In the genomic region with DNA sequence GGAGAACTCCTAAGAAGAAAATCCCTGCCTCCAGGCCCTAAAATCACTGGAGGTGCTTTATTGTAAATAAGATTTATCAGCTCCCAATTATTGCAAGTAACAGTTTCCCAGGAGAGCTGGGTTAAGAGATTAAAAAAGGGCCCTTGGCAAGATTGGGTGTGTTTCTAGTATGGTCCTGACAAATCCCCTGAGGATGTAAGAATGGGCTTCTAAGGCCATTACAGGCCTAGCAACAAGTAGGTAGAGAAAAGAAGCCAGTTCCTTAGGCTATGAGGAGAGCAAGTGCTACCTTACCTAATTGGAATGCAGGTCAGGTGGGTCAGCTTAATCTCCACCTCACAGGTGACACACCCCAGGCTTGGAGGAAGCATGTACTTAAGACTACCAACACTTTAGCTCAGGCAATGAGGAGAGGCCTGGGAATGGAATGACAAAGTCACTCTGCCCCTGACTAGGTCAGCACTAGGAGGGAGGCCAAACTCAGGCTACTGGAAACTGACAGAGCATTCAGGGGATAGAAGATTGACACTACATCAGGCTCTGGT, we compare ENCODE assay signal across 20 cellular contexts. TPM values are rescaled to one million over a fixed set of nuclear protein-coding genes. Genes with fewer than 3 reads are reported as not detected.
DNase-seq lines count a peak whose midpoint lies in the region; ATAC-seq, FAIRE-seq and TF ChIP-seq lines count a peak whose summit lies in the region.
"Had no signal": no experiment of that assay in that cellular context is flagged by ENCODE, and none has a peak within 500 bp of the region (broad histone marks: within the 10 kb centered on the region; RNA-seq: fewer than 3 reads in every experiment).

No MANE protein-coding gene starts in this region.

- H3K36me3 ChIP-seq in breast epithelium (no peaks in the 10 kb centered on the region), GM12878 (ENCODE audit: control insufficient read depth in 2 of 2, insufficient read depth in 2 of 2, low read length in 1 of 2) (no peaks in the 10 kb centered on the region), upper lobe of right lung (no peaks in the 10 kb centered on the region)
- H3K36me3 ChIP-seq: brain microvascular endothelial cell, heart right ventricle, SJSA1, tibial artery had no signal

- peaks cover 14% of the 10 kb centered on the region for H3K4me1 Mint-ChIP-seq in MCF 10A (ENCODE audit: insufficient read depth, unreplicated experiment)
- H3K4me1 Mint-ChIP-seq in stimulated activated naive CD8-positive, alpha-beta T cell treated with anti-CD3 and anti-CD28 coated beads, Interleukin-15, amount 100 ng/mL, for 72 hours = no peaks in the 10 kb centered on the region
- H3K4me1 Mint-ChIP-seq in activated T-helper 2 cell treated with anti-CD3 and anti-CD28 coated beads, Interferon-gamma antibody, Interleukin-2, Interleukin-4, amounts not matched to agents 10 μg/mL and 5 μg/mL and 100 μg/mL, durations not matched to agents 14 hours and 24 hours and 36 hours (ENCODE audit: low read depth) = peaks cover 5% of the 10 kb centered on the region
- H3K4me1 Mint-ChIP-seq: activated naive CD4-positive, alpha-beta T cell treated with anti-CD3 and anti-CD28 coated beads, Interleukin-2, amount 50 U/mL, for 24 hours had no signal

- no peak overlapping the region for H2AFZ ChIP-seq in GM12878 (ENCODE audit: control insufficient read depth, low read depth, low read length)
- H2AFZ ChIP-seq: parathyroid adenoma had no signal

- H3K9me3 ChIP-seq in breast epithelium = no peaks in the 10 kb centered on the region
- no peaks in the 10 kb centered on the region for H3K9me3 ChIP-seq in GM12878 (replicated peaks; ENCODE audit: control insufficient read depth, insufficient read depth, low read length)
- no peaks in the 10 kb centered on the region for H3K9me3 ChIP-seq in upper lobe of right lung
- H3K9me3 ChIP-seq: heart right ventricle, SJSA1, tibial artery had no signal

- H4K20me1 ChIP-seq in GM12878 (ENCODE audit: control insufficient read depth, insufficient read depth) = no peaks in the 10 kb centered on the region

- CTCF ChIA-PET in MCF 10A (lab: Yijun Ruan, JAX) (interaction anchor here (1.2 to 1.8 kb wide), 5 partner anchors 9 to 60 kb away, joined by 3 to 13 read pairs (median 3); no protein-coding TSS in a partner anchor), GM12878 (lab: Yijun Ruan, JAX) (interaction anchor here (1.0 to 2.3 kb wide), 4 partner anchors 9 to 169 kb away, joined by 3 to 5 read pairs (median 4); no protein-coding TSS in a partner anchor)

- no peak for TF ChIP-seq RAD21 in GM12878 (IDR thresholded peaks at IDR 0.05; ENCODE audit: insufficient read depth, low read depth, low read length)

- no peaks in the 10 kb centered on the region for H3K27me3 Mint-ChIP-seq in MCF 10A (ENCODE audit: insufficient read depth, unreplicated experiment)
- peaks cover 2% of the 10 kb centered on the region for H3K27me3 Mint-ChIP-seq in stimulated activated naive CD8-positive, alpha-beta T cell treated with anti-CD3 and anti-CD28 coated beads, Interleukin-15, amount 100 ng/mL, for 72 hours
- peaks cover 7% of the 10 kb centered on the region for H3K27me3 Mint-ChIP-seq in activated T-helper 2 cell treated with anti-CD3 and anti-CD28 coated beads, Interferon-gamma antibody, Interleukin-2, Interleukin-4, amounts not matched to agents 10 μg/mL and 5 μg/mL and 100 μg/mL, durations not matched to agents 14 hours and 24 hours and 36 hours (ENCODE audit: low read depth)
- H3K27me3 Mint-ChIP-seq: activated naive CD4-positive, alpha-beta T cell treated with anti-CD3 and anti-CD28 coated beads, Interleukin-2, amount 50 U/mL, for 24 hours had no signal

- no TSS peak for BruUV-seq in MCF 10A (replicated peaks; lab: Mats Ljungman, UMichigan)
- no TSS peak for BruUV-seq in GM12878 (replicated peaks; lab: Mats Ljungman, UMichigan)

- intact Hi-C loops in MCF 10A (cut with micrococcal nuclease) = no loop called here
- intact Hi-C loops in breast epithelium (cut with DNase I; ENCODE audit: low total_unique reads) = no loop called here
- intact Hi-C loops in GM12878 (cut with micrococcal nuclease; ENCODE audit: unreplicated experiment) = no loop called here
- intact Hi-C loops in upper lobe of right lung (cut with DNase I) = no loop called here
- intact Hi-C loops in activated T-helper 2 cell treated with anti-CD3 and anti-CD28 coated beads, Interferon-gamma antibody, Interleukin-2, Interleukin-4, amounts not matched to agents 10 μg/mL and 5 μg/mL and 100 μg/mL, durations not matched to agents 14 hours and 24 hours and 36 hours (cut with micrococcal nuclease) = no loop called here

- H3K9ac ChIP-seq in GM12878 (ENCODE audit: control insufficient read depth, insufficient read depth, low read length) = no peak overlapping the region
- H3K9ac ChIP-seq: parathyroid adenoma had no signal

- no peaks in the 10 kb centered on the region for H3K36me3 Mint-ChIP-seq in MCF 10A (ENCODE audit: insufficient read depth, unreplicated experiment)
- no peaks in the 10 kb centered on the region for H3K36me3 Mint-ChIP-seq in activated T-helper 2 cell treated with anti-CD3 and anti-CD28 coated beads, Interferon-gamma antibody, Interleukin-2, Interleukin-4, amounts not matched to agents 10 μg/mL and 5 μg/mL and 100 μg/mL, durations not matched to agents 14 hours and 24 hours and 36 hours (ENCODE audit: low read depth)
- H3K36me3 Mint-ChIP-seq: activated naive CD4-positive, alpha-beta T cell treated with anti-CD3 and anti-CD28 coated beads, Interleukin-2, amount 50 U/mL, for 24 hours had no signal

- H3K79me2 ChIP-seq in GM12878 (ENCODE audit: control insufficient read depth, insufficient read depth, low read length) = no peaks in the 10 kb centered on the region
- H3K79me2 ChIP-seq: parathyroid adenoma had no signal

- H3K4me3 Mint-ChIP-seq in MCF 10A (ENCODE audit: unreplicated experiment) = no peak overlapping the region
- no peak overlapping the region for H3K4me3 Mint-ChIP-seq in stimulated activated naive CD8-positive, alpha-beta T cell treated with anti-CD3 and anti-CD28 coated beads, Interleukin-15, amount 100 ng/mL, for 72 hours
- no peak overlapping the region for H3K4me3 Mint-ChIP-seq in activated T-helper 2 cell treated with anti-CD3 and anti-CD28 coated beads, Interferon-gamma antibody, Interleukin-2, Interleukin-4, amounts not matched to agents 10 μg/mL and 5 μg/mL and 100 μg/mL, durations not matched to agents 14 hours and 24 hours and 36 hours (ENCODE audit: low read depth)
- H3K4me3 Mint-ChIP-seq: activated CD4-positive, alpha-beta T cell treated with anti-CD3 and anti-CD28 coated beads, Interleukin-2, amount 10 ng/mL, durations not matched to agents 7 days and 5 days; activated naive CD4-positive, alpha-beta T cell treated with anti-CD3 and anti-CD28 coated beads, Interleukin-2, amount 50 U/mL, for 24 hours; naive B cell had no signal

- SMC1A ChIA-PET in GM12878 (lab: Charles Lee; ENCODE audit: uncharacterized antibody, unreplicated experiment) = no interaction called here

- no peak overlapping the region for H3K4me2 ChIP-seq in GM12878 (ENCODE audit: control insufficient read depth, insufficient read depth)

- TF ChIP-seq CTCF in MCF 10A (IDR thresholded peaks at IDR 0.05; ENCODE audit: unreplicated experiment) (no peak), breast epithelium (IDR thresholded peaks at IDR 0.05) (no peak), GM12878 (IDR thresholded peaks at IDR 0.05 in 2 of 3, conservative IDR thresholded peaks at IDR 0.05 in 1 of 3; ENCODE audit: control insufficient read depth in 2 of 3, extremely low read depth in 1 of 3, insufficient read depth in 1 of 3, low read depth in 3 of 3, low read length in 3 of 3) (no peak), upper lobe of right lung (IDR thresholded peaks at IDR 0.05) (no peak)

- no peak for FAIRE-seq in GM12878 (lab: Jason Lieb, UNC)

- H3K27ac ChIP-seq in breast epithelium (no peak overlapping the region), GM12878 (ENCODE audit: control insufficient read depth, insufficient read depth) (no peak overlapping the region), upper lobe of right lung (peak overlapping the region; percentile 70)
- H3K27ac ChIP-seq: brain microvascular endothelial cell, parathyroid adenoma, SJSA1, tibial artery had no signal

- TF ChIP-seq POLR2A in breast epithelium (IDR thresholded peaks at IDR 0.05) = no peak
- TF ChIP-seq POLR2A in GM12878 (IDR thresholded peaks at IDR 0.05; ENCODE audit: low read depth, low read length) = no peak

- no peaks in the 10 kb centered on the region for H3K4me1 ChIP-seq in breast epithelium
- peaks cover 12% of the 10 kb centered on the region for H3K4me1 ChIP-seq in GM12878 (ENCODE audit: control insufficient read depth, insufficient read depth, low read length)
- H3K4me1 ChIP-seq in upper lobe of right lung = peaks cover 6% of the 10 kb centered on the region
- H3K4me1 ChIP-seq: parathyroid adenoma, SJSA1 had no signal

- H3K9me3 Mint-ChIP-seq in MCF 10A (ENCODE audit: unreplicated experiment) = no peaks in the 10 kb centered on the region
- H3K9me3 Mint-ChIP-seq in stimulated activated naive CD8-positive, alpha-beta T cell treated with anti-CD3 and anti-CD28 coated beads, Interleukin-15, amount 100 ng/mL, for 72 hours = no peaks in the 10 kb centered on the region
- no peaks in the 10 kb centered on the region for H3K9me3 Mint-ChIP-seq in activated T-helper 2 cell treated with anti-CD3 and anti-CD28 coated beads, Interferon-gamma antibody, Interleukin-2, Interleukin-4, amounts not matched to agents 10 μg/mL and 5 μg/mL and 100 μg/mL, durations not matched to agents 14 hours and 24 hours and 36 hours
- H3K9me3 Mint-ChIP-seq: activated CD4-positive, alpha-beta T cell treated with anti-CD3 and anti-CD28 coated beads, Interleukin-2, amount 10 ng/mL, durations not matched to agents 7 days and 5 days; activated naive CD4-positive, alpha-beta T cell treated with anti-CD3 and anti-CD28 coated beads, Interleukin-2, amount 50 U/mL, for 24 hours; naive B cell had no signal

- RAD21 ChIA-PET in GM12878 (lab: Charles Lee; ENCODE audit: unreplicated experiment) = no interaction called here

- no peak for TF ChIP-seq EP300 in GM12878 (IDR thresholded peaks at IDR 0.05; ENCODE audit: borderline replicate concordance in 1 of 2, control insufficient read depth in 1 of 2, low read depth in 2 of 2, low read length in 2 of 2)

- ATAC-seq in GM12878 = peak; percentile 45; the same call in 2 of the 3 replicates
- ATAC-seq in upper lobe of right lung = peak; percentile 98
- no peak for ATAC-seq in stimulated activated naive CD8-positive, alpha-beta T cell treated with anti-CD3 and anti-CD28 coated beads, Interleukin-15, amount 100 ng/mL, for 72 hours

- peak; percentile 31 for DNase-seq in MCF 10A (ENCODE audit: unreplicated experiment)
- DNase-seq in breast epithelium (ENCODE audit: low spot score in 2 of 2) = no peak
- no peak for DNase-seq in GM12878 (ENCODE audit: low read depth, low spot score)
- peak; percentile 90 for DNase-seq in kidney tubule cell (ENCODE audit: low spot score)
- DNase-seq in upper lobe of right lung = no peak
- no peak for DNase-seq in stimulated activated naive CD8-positive, alpha-beta T cell treated with anti-CD3 and anti-CD28 coated beads, Interleukin-15, amount 100 ng/mL, for 72 hours
- no peak for DNase-seq in NCI-H187 treated with DMSO at 0.1 percent for 48 hours (lab: John Stamatoyannopoulos, UW)
- DNase-seq in activated T-helper 2 cell treated with anti-CD3 and anti-CD28 coated beads, Interferon-gamma antibody, Interleukin-2, Interleukin-4, amounts not matched to agents 10 μg/mL and 5 μg/mL and 100 μg/mL, durations not matched to agents 14 hours and 24 hours and 36 hours (ENCODE audit: low spot score) = no peak
- DNase-seq: activated CD4-positive, alpha-beta T cell treated with anti-CD3 and anti-CD28 coated beads, Interleukin-2, amount 10 ng/mL, durations not matched to agents 7 days and 5 days; brain microvascular endothelial cell; heart right ventricle; naive B cell; NCI-H1436; NCI-H226; tibial artery had no signal

- POLR2A ChIA-PET in MCF 10A (lab: Yijun Ruan, JAX) = interaction anchor here (0.6 to 11.7 kb wide), 7 partner anchors 8 to 130 kb away, joined by 3 to 123 read pairs (median 4); a partner anchor contains a TSS
- POLR2A ChIA-PET in GM12878 (lab: Charles Lee) = no interaction called here

- no peaks in the 10 kb centered on the region for H3K27me3 ChIP-seq in breast epithelium
- H3K27me3 ChIP-seq in GM12878 (replicated peaks in 1 of 2; ENCODE audit: control insufficient read depth in 2 of 2, insufficient read depth in 2 of 2, low read length in 1 of 2) = no peaks in the 10 kb centered on the region
- peaks cover 9% of the 10 kb centered on the region for H3K27me3 ChIP-seq in upper lobe of right lung
- H3K27me3 ChIP-seq: brain microvascular endothelial cell, SJSA1, tibial artery had no signal

- in situ Hi-C loops in GM12878 (cut with MboI) = no loop called here

- H3K27ac Mint-ChIP-seq in MCF 10A (ENCODE audit: low read depth, unreplicated experiment) = no peak overlapping the region
- H3K27ac Mint-ChIP-seq in stimulated activated naive CD8-positive, alpha-beta T cell treated with anti-CD3 and anti-CD28 coated beads, Interleukin-15, amount 100 ng/mL, for 72 hours = no peak overlapping the region
- no peak overlapping the region for H3K27ac Mint-ChIP-seq in activated T-helper 2 cell treated with anti-CD3 and anti-CD28 coated beads, Interferon-gamma antibody, Interleukin-2, Interleukin-4, amounts not matched to agents 10 μg/mL and 5 μg/mL and 100 μg/mL, durations not matched to agents 14 hours and 24 hours and 36 hours
- H3K27ac Mint-ChIP-seq: activated CD4-positive, alpha-beta T cell treated with anti-CD3 and anti-CD28 coated beads, Interleukin-2, amount 10 ng/mL, durations not matched to agents 7 days and 5 days; activated naive CD4-positive, alpha-beta T cell treated with anti-CD3 and anti-CD28 coated beads, Interleukin-2, amount 50 U/mL, for 24 hours; CD14-positive monocyte; naive B cell had no signal

- H3K4me3 ChIP-seq in breast epithelium (no peak overlapping the region), GM12878 (no peak overlapping the region), upper lobe of right lung (no peak overlapping the region)
- H3K4me3 ChIP-seq: heart right ventricle, SJSA1, skin epidermis, tibial artery had no signal

RNA-seq across cellular contexts. Expression of a gene that starts 6.8 kb away (rescaled TPM):
- 44.3 and 47.4 TPM in 2 replicates for total RNA-seq in MCF 10A (2022)
- 10 to 100 TPM; 22.0 to 32.8 (median 28.1) TPM for total RNA-seq in breast epithelium
- total RNA-seq in GM12878 (2013; cell fraction: nucleolus; rRNA removed) = 24.1 and 24.8 TPM in 2 replicates
- total RNA-seq in GM12878 (2014; rRNA removed) = 8.4 and 8.7 TPM in 2 replicates
- 9.2 and 9.9 TPM in 2 replicates for total RNA-seq in GM12878 (2014; rRNA removed; fragmentation: Illumina TruSeq; extraction: Trizol)
- 20.7 and 24.9 TPM in 2 replicates for total RNA-seq in GM12878 (2021)
- 2.8 TPM for polyA plus RNA-seq in GM12878 (2011; ENCODE audit: low read depth)
- polyA plus RNA-seq in GM12878 (2011; rRNA removed) = 4.3 and 7.4 TPM in 2 replicates
- polyA plus RNA-seq in GM12878 (2011; cell fraction: cytosol; rRNA removed) = 4.5 and 6.7 TPM in 2 replicates
- 4.3 and 5.6 TPM in 2 replicates for polyA plus RNA-seq in GM12878 (2011; cell fraction: nucleus; rRNA removed)
- 3.8 and 5.9 TPM in 2 replicates for polyA plus RNA-seq in GM12878 (2012)
- polyA plus RNA-seq in GM12878 (2014; fragmentation: Illumina TruSeq; extraction: Trizol) = 8.2 and 10.7 TPM in 2 replicates
- polyA plus RNA-seq in GM12878 (2014; fragmentation: Nextera tagmentation; extraction: Ambion mirVana) = 1 to 10 TPM; 1.7 to 1.8 TPM
- polyA plus RNA-seq in GM12878 (2014; rRNA removed) = 5.8 and 5.9 TPM in 2 replicates
- polyA plus RNA-seq in GM12878 (2016; fragmentation: Nextera tagmentation; extraction: Ambion mirVana) = 1 to 10 TPM; 1.7 to 2.3 TPM
- 11.5 and 17.3 TPM in 2 replicates for polyA minus RNA-seq in GM12878 (2011; rRNA and poly(A)+ RNA removed)
- polyA minus RNA-seq in GM12878 (2011; cell fraction: cytosol; rRNA and poly(A)+ RNA removed) = 2.8 and 4.4 TPM in 2 replicates
- 3.5 and 6.0 TPM in 2 replicates for polyA minus RNA-seq in GM12878 (2011; cell fraction: nucleus; rRNA and poly(A)+ RNA removed)
- 35.3 TPM for total RNA-seq in upper lobe of right lung
- total RNA-seq in activated T-helper 2 cell treated with anti-CD3 and anti-CD28 coated beads, Interferon-gamma antibody, Interleukin-2, Interleukin-4, amounts not matched to agents 10 μg/mL and 5 μg/mL and 100 μg/mL, durations not matched to agents 14 hours and 24 hours and 36 hours = 26.1 and 28.2 TPM in 2 replicates
- polyA plus RNA-seq: CD14-positive monocyte had no signal

RNA-seq across cellular contexts. Expression of a gene that starts 50.3 kb away (rescaled TPM):
- 35.1 and 55.1 TPM in 2 replicates for total RNA-seq in MCF 10A (2022)
- 10 to 100 TPM; 37.1 to 72.0 (median 45.6) TPM for total RNA-seq in breast epithelium
- 160 and 169 TPM in 2 replicates for total RNA-seq in GM12878 (2013; cell fraction: nucleolus; rRNA removed)
- total RNA-seq in GM12878 (2014; rRNA removed) = 29.3 and 32.7 TPM in 2 replicates
- 38.0 and 38.4 TPM in 2 replicates for total RNA-seq in GM12878 (2014; rRNA removed; fragmentation: Illumina TruSeq; extraction: Trizol)
- total RNA-seq in GM12878 (2021) = 25.5 and 28.4 TPM in 2 replicates
- polyA plus RNA-seq in GM12878 (2011; ENCODE audit: low read depth) = 12.9 TPM
- 44.9 and 62.1 TPM in 2 replicates for polyA plus RNA-seq in GM12878 (2011; rRNA removed)
- polyA plus RNA-seq in GM12878 (2011; cell fraction: cytosol; rRNA removed) = 18.4 and 20.7 TPM in 2 replicates
- 74.4 and 75.6 TPM in 2 replicates for polyA plus RNA-seq in GM12878 (2011; cell fraction: nucleus; rRNA removed)
- 17.4 and 24.6 TPM in 2 replicates for polyA plus RNA-seq in GM12878 (2012)
- polyA plus RNA-seq in GM12878 (2014; fragmentation: Illumina TruSeq; extraction: Trizol) = 42.5 and 61.4 TPM in 2 replicates
- 10 to 100 TPM; 24.4 to 28.7 TPM for polyA plus RNA-seq in GM12878 (2014; fragmentation: Nextera tagmentation; extraction: Ambion mirVana)
- 27.3 and 31.0 TPM in 2 replicates for polyA plus RNA-seq in GM12878 (2014; rRNA removed)
- polyA plus RNA-seq in GM12878 (2016; fragmentation: Nextera tagmentation; extraction: Ambion mirVana) = 10 to 100 TPM; 46.7 to 48.7 TPM
- polyA minus RNA-seq in GM12878 (2011; rRNA and poly(A)+ RNA removed) = 22.0 and 34.3 TPM in 2 replicates
- 4.3 and 11.5 TPM in 2 replicates for polyA minus RNA-seq in GM12878 (2011; cell fraction: cytosol; rRNA and poly(A)+ RNA removed)
- 43.2 and 51.1 TPM in 2 replicates for polyA minus RNA-seq in GM12878 (2011; cell fraction: nucleus; rRNA and poly(A)+ RNA removed)
- 37.4 TPM for total RNA-seq in upper lobe of right lung
- 21.9 TPM in 2 replicates for total RNA-seq in activated T-helper 2 cell treated with anti-CD3 and anti-CD28 coated beads, Interferon-gamma antibody, Interleukin-2, Interleukin-4, amounts not matched to agents 10 μg/mL and 5 μg/mL and 100 μg/mL, durations not matched to agents 14 hours and 24 hours and 36 hours

Comparison
In these comparisons a context has a peak if more than half of its experiments do, and no peak if none do; other contexts are left out.
1. DNase-seq: peak in MCF 10A (single experiment) and kidney tubule cell (single experiment); none in breast epithelium (0 of 2), GM12878 (single experiment), upper lobe of right lung (single experiment), stimulated activated naive CD8-positive, alpha-beta T cell treated with anti-CD3 and anti-CD28 coated beads, Interleukin-15, amount 100 ng/mL, for 72 hours (0 of 2), NCI-H187 treated with DMSO at 0.1 percent for 48 hours (single experiment) and activated T-helper 2 cell treated with anti-CD3 and anti-CD28 coated beads, Interferon-gamma antibody, Interleukin-2, Interleukin-4, amounts not matched to agents 10 μg/mL and 5 μg/mL and 100 μg/mL, durations not matched to agents 14 hours and 24 hours and 36 hours (single experiment).